Comparison of ENCODE assay signal across 17 cellular contexts in the genomic region with DNA sequence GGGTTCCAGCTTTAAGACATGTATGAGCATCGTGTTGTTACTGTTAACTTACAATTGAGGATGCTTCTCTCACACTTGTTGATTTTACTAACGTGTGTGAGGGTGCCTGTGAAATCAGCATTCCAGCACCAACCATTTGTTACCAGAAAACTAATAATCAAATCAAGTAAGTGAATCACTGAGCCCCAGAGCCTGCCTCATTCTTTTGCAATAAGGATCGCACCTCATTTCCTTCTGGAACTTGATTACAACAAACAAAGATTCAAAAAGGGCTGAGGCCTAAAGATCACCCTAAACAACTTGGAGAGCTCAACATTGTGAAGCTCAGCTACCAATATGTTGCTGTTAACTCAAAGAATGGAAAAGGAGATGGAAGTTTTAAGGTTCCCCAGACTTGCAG.
DNase-seq lines count a peak whose midpoint lies in the region; ATAC-seq, FAIRE-seq and TF ChIP-seq lines count a peak whose summit lies in the region.
"Had no signal": no experiment of that assay in that cellular context is flagged by ENCODE, and none has a peak within 500 bp of the region (broad histone marks: within the 10 kb centered on the region; RNA-seq: fewer than 3 reads in every experiment).

No MANE protein-coding gene starts in this region.

- in situ Hi-C loops in Panc1 (cut with HindIII; ENCODE audit: low pct_unique_long_range_greater_than_20kb, low sequenced_read_pairs): no loop called here

- H3K4me3 ChIP-seq in GM23338: no peak overlapping the region
- H3K4me3 ChIP-seq in Panc1 (ENCODE audit: low read depth in 2 of 2, low read length in 2 of 2): no peak overlapping the region
- no peak overlapping the region for H3K4me3 ChIP-seq in bronchial epithelial cell (ENCODE audit: low read depth, low read length)
- no peak overlapping the region; the same call in 1 of the 2 replicates for H3K4me3 ChIP-seq in SJCRH30
- H3K4me3 ChIP-seq: A549, HAP-1, Peyer's patch had no signal

- CTCF ChIA-PET in Panc1 (lab: Charles Lee): no interaction called here

- H3K9me2 ChIP-seq in GM23338 (ENCODE audit: insufficient read depth): no peaks in the 10 kb centered on the region

- H3K27me3 ChIP-seq in GM23338 (ENCODE audit: insufficient read depth): no peaks in the 10 kb centered on the region
- H3K27me3 ChIP-seq in Panc1 (ENCODE audit: control insufficient read depth, insufficient read depth, low read length): no peaks in the 10 kb centered on the region
- no peaks in the 10 kb centered on the region for H3K27me3 ChIP-seq in bronchial epithelial cell (ENCODE audit: control insufficient read depth, insufficient read depth, low read length)
- no peaks in the 10 kb centered on the region for H3K27me3 ChIP-seq in SJCRH30
- H3K27me3 ChIP-seq: BE2C, Peyer's patch had no signal

- peaks cover 8% of the 10 kb centered on the region for H3K4me1 ChIP-seq in GM23338 (ENCODE audit: insufficient read depth)
- peaks cover 8% of the 10 kb centered on the region for H3K4me1 ChIP-seq in Panc1 (ENCODE audit: control insufficient read depth, insufficient read depth, low read length)
- H3K4me1 ChIP-seq in SJCRH30: peaks cover 14% of the 10 kb centered on the region
- H3K4me1 ChIP-seq: A549, BE2C, HAP-1, Peyer's patch had no signal

- peak overlapping the region; percentile 84 for H2AFZ ChIP-seq in GM23338

- H3K36me3 ChIP-seq in GM23338 (ENCODE audit: insufficient read depth) (no peaks in the 10 kb centered on the region), Panc1 (ENCODE audit: control insufficient read depth, insufficient read depth, low read length) (no peaks in the 10 kb centered on the region), bronchial epithelial cell (ENCODE audit: control insufficient read depth, insufficient read depth, low read length) (no peaks in the 10 kb centered on the region), SJCRH30 (no peaks in the 10 kb centered on the region)
- H3K36me3 ChIP-seq: BE2C, HAP-1, Peyer's patch had no signal

- BruUV-seq in Panc1 (replicated peaks; lab: Mats Ljungman, UMichigan): no TSS peak

- peaks cover 2% of the 10 kb centered on the region for H3K27me3 Mint-ChIP-seq in GM23338 (ENCODE audit: insufficient read depth, low read depth, poor library complexity)
- no peaks in the 10 kb centered on the region for H3K27me3 Mint-ChIP-seq in osteocyte (ENCODE audit: unreplicated experiment)

- no peaks in the 10 kb centered on the region for H3F3A ChIP-seq in GM23338 (replicated peaks; ENCODE audit: low read depth)

- ATAC-seq in GM23338 (no peak), Panc1 (no peak), HG02678 (IDR thresholded peaks at IDR 0.05; ENCODE audit: unreplicated experiment) (no peak)
- no peak for ATAC-seq in activated CD4-positive, CD25-positive, alpha-beta regulatory T cell treated with anti-CD3 and anti-CD28 coated beads, Interleukin-2, amount 50 U/mL, for 24 hours
- ATAC-seq: A549 had no signal

- no peak for FAIRE-seq in bronchial epithelial cell (lab: Jason Lieb, UNC)
- FAIRE-seq: A549 had no signal

- H3K9me3 Mint-ChIP-seq in GM23338 (peaks cover 10% of the 10 kb centered on the region), osteocyte (ENCODE audit: unreplicated experiment) (no peaks in the 10 kb centered on the region)

- H3K27ac ChIP-seq in GM23338 (ENCODE audit: low read depth) (no peak overlapping the region), Panc1 (ENCODE audit: low read length) (peak overlapping the region; percentile 21; the same call in 1 of the 2 replicates), SJCRH30 (no peak overlapping the region)
- H3K27ac ChIP-seq: A549, Peyer's patch had no signal

- no peaks in the 10 kb centered on the region for H4K20me1 ChIP-seq in GM23338 (replicated peaks; ENCODE audit: insufficient read depth)

- no peak overlapping the region; the same call in 1 of the 2 replicates for H3K27ac Mint-ChIP-seq in GM23338
- peak overlapping the region; percentile 16 for H3K27ac Mint-ChIP-seq in osteocyte (ENCODE audit: unreplicated experiment)

- H3K4me1 Mint-ChIP-seq in GM23338 (peaks cover 20% of the 10 kb centered on the region; the same call in 2 of the 3 replicates), osteocyte (ENCODE audit: unreplicated experiment) (peaks cover 25% of the 10 kb centered on the region)

- H3K9me3 ChIP-seq in Panc1 (ENCODE audit: control insufficient read depth, insufficient read depth, low read depth, low read length) (no peaks in the 10 kb centered on the region), SJCRH30 (replicated peaks) (no peaks in the 10 kb centered on the region)
- H3K9me3 ChIP-seq: BE2C, HAP-1, Peyer's patch had no signal

- no peaks in the 10 kb centered on the region for H3K79me2 ChIP-seq in GM23338 (replicated peaks; ENCODE audit: insufficient read depth)

- no peak overlapping the region for H3K4me2 ChIP-seq in GM23338
- H3K4me2 ChIP-seq: A549 had no signal

- no peak for DNase-seq in GM23338 (ENCODE audit: low spot score)
- DNase-seq in Panc1 (ENCODE audit: low read depth, low spot score): no peak
- DNase-seq in bronchial epithelial cell (ENCODE audit: low read depth): peak; percentile 83
- DNase-seq in osteocyte (ENCODE audit: extremely low spot score, unreplicated experiment): no peak
- no peak for DNase-seq in SJCRH30
- DNase-seq: BE2C; EL; KBM-7; NCI-H2227 treated with DMSO at 0.1 percent for 48 hours; NCI-H510A treated with DMSO at 0.1 percent for 48 hours; NCI-H748 treated with DMSO at 0.1 percent for 48 hours; NK-92 treated with Interleukin-12 subunit alpha and Interleukin-12 subunit beta, amount 100 ng/mL, for 24 hours; Peyer's patch had no signal

- H3K36me3 Mint-ChIP-seq in GM23338 (ENCODE audit: low read depth) (peaks cover 2% of the 10 kb centered on the region; the same call in 2 of the 3 replicates), osteocyte (ENCODE audit: unreplicated experiment) (no peaks in the 10 kb centered on the region)

- intact Hi-C loops in Panc1 (cut with micrococcal nuclease; ENCODE audit: unreplicated experiment): no loop called here

- no peak overlapping the region for H3K4me3 Mint-ChIP-seq in GM23338
- no peak overlapping the region for H3K4me3 Mint-ChIP-seq in osteocyte (ENCODE audit: unreplicated experiment)

- no peak for TF ChIP-seq CTCF in GM23338 (conservative IDR thresholded peaks at IDR 0.05; ENCODE audit: low read depth in 2 of 2)
- no peak for TF ChIP-seq CTCF in Panc1 (IDR thresholded peaks at IDR 0.05)
- TF ChIP-seq CTCF in bronchial epithelial cell (IDR thresholded peaks at IDR 0.05; ENCODE audit: insufficient read depth, low read length, severe bottlenecking): no peak
- TF ChIP-seq CTCF in osteocyte (IDR thresholded peaks at IDR 0.05): no peak

- POLR2A ChIA-PET in Panc1 (lab: Charles Lee): no interaction called here

TF ChIP-seq in GM23338, 12 proteins besides CTCF, POLR2A, EP300 and RAD21:
- TF ChIP-seq, protein P1, sequence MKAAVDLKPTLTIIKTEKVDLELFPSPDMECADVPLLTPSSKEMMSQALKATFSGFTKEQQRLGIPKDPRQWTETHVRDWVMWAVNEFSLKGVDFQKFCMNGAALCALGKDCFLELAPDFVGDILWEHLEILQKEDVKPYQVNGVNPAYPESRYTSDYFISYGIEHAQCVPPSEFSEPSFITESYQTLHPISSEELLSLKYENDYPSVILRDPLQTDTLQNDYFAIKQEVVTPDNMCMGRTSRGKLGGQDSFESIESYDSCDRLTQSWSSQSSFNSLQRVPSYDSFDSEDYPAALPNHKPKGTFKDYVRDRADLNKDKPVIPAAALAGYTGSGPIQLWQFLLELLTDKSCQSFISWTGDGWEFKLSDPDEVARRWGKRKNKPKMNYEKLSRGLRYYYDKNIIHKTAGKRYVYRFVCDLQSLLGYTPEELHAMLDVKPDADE (IDR thresholded peaks at IDR 0.05): no peak
- TF ChIP-seq EZH2phosphoT487 (IDR thresholded peaks at IDR 0.05; ENCODE audit: unreplicated experiment) (no peak), NANOG (IDR thresholded peaks at IDR 0.05; ENCODE audit: borderline replicate concordance) (no peak), ZNF114 (CRISPR knock-in tag; IDR thresholded peaks at IDR 0.05) (no peak), CREB1 (CRISPR knock-in tag; IDR thresholded peaks at IDR 0.05; ENCODE audit: low read depth) (no peak)
- TF ChIP-seq, protein P2, sequence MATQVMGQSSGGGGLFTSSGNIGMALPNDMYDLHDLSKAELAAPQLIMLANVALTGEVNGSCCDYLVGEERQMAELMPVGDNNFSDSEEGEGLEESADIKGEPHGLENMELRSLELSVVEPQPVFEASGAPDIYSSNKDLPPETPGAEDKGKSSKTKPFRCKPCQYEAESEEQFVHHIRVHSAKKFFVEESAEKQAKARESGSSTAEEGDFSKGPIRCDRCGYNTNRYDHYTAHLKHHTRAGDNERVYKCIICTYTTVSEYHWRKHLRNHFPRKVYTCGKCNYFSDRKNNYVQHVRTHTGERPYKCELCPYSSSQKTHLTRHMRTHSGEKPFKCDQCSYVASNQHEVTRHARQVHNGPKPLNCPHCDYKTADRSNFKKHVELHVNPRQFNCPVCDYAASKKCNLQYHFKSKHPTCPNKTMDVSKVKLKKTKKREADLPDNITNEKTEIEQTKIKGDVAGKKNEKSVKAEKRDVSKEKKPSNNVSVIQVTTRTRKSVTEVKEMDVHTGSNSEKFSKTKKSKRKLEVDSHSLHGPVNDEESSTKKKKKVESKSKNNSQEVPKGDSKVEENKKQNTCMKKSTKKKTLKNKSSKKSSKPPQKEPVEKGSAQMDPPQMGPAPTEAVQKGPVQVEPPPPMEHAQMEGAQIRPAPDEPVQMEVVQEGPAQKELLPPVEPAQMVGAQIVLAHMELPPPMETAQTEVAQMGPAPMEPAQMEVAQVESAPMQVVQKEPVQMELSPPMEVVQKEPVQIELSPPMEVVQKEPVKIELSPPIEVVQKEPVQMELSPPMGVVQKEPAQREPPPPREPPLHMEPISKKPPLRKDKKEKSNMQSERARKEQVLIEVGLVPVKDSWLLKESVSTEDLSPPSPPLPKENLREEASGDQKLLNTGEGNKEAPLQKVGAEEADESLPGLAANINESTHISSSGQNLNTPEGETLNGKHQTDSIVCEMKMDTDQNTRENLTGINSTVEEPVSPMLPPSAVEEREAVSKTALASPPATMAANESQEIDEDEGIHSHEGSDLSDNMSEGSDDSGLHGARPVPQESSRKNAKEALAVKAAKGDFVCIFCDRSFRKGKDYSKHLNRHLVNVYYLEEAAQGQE (IDR thresholded peaks at IDR 0.05; ENCODE audit: unreplicated experiment): no peak
